ENCODE assay signal across 1 cellular context in genomic region chr1:27100797-27101491, GRCh38.
TF ChIP-seq lines count a peak whose summit lies in the region.

No MANE protein-coding gene starts in this region.

TF ChIP-seq in A549, 52 proteins besides CTCF, POLR2A, EP300 and RAD21 (continued from another document):
- TF ChIP-seq PBX3 (IDR thresholded peaks at IDR 0.05) = no peak
- no peak for TF ChIP-seq ZFP36 (IDR thresholded peaks at IDR 0.05; ENCODE audit: borderline replicate concordance, partially characterized antibody)
- TF ChIP-seq HDAC2 (IDR thresholded peaks at IDR 0.05) = no peak
- TF ChIP-seq NPAS2 (CRISPR knock-in tag; IDR thresholded peaks at IDR 0.05; ENCODE audit: borderline replicate concordance) = no peak
- no peak for TF ChIP-seq RNF2 (IDR thresholded peaks at IDR 0.05; ENCODE audit: borderline replicate concordance, low read depth)
- no peak for TF ChIP-seq FOXS1 (CRISPR knock-in tag; IDR thresholded peaks at IDR 0.05)
